ENCODE assay signal across 34 cellular contexts in the genomic region with DNA sequence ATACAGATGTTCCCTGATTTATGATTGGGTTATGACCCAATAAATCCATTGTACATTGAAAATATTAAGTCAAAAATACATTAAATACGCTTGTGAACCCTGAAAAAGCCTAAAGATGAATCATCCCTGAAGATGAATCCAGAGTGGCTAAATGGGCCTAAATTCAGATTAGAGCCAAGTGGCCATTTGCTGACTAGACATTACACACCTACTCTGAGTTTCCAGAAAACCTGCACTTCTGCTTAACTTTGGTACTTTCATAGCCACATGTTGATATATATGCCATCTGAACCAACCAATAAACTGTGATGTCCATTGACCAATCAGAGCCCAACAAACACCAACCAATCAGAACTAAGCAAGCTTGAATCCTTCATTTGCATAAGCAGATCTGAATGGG.
"Had no signal": no experiment of that assay in that cellular context is flagged by ENCODE, and none has a peak within 500 bp of the region (broad histone marks: within the 10 kb centered on the region; RNA-seq: fewer than 3 reads in every experiment).

No MANE protein-coding gene starts in this region.

- FAIRE-seq: astrocyte had no signal

- H3K27ac ChIP-seq: adrenal gland, body of pancreas, brain microvascular endothelial cell, breast epithelium, WERI-Rb-1 had no signal

- H3K4me3 ChIP-seq: adrenal gland, body of pancreas, breast epithelium had no signal

- H3K9me3 ChIP-seq: adrenal gland, body of pancreas, breast epithelium had no signal

- DNase-seq: activated CD4-positive, alpha-beta memory T cell treated with anti-CD3 and anti-CD28 coated beads for 36 hours; activated CD4-positive, alpha-beta T cell treated with anti-CD3 and anti-CD28 coated beads for 4 hours; activated CD4-positive, alpha-beta T cell treated with anti-CD3 and anti-CD28 coated beads, Interleukin-2, amount 10 ng/mL, durations not matched to agents 24 days and 14 days; activated CD4-positive, alpha-beta T cell treated with anti-CD3 and anti-CD28 coated beads, Interleukin-2, amount 50 U/mL, for 1 hour; activated CD4-positive, alpha-beta T cell treated with anti-CD3 and anti-CD28 coated beads, Interleukin-2, amount 50 U/mL, for 4 hours; activated CD4-positive, CD25-positive, alpha-beta regulatory T cell; activated CD8-positive, alpha-beta memory T cell treated with anti-CD3 and anti-CD28 coated beads, Interleukin-2, amount 50 U/mL, for 4 hours; activated CD8-positive, alpha-beta T cell treated with anti-CD3 and anti-CD28 coated beads for 36 hours; activated effector memory CD4-positive, alpha-beta T cell treated with anti-CD3 and anti-CD28 coated beads, Interleukin-2, amount 50 U/mL, for 16 hours; activated gamma-delta T cell treated with Interleukin-2 at 50 U/mL for 16 hours; activated naive CD4-positive, alpha-beta T cell; activated naive CD4-positive, alpha-beta T cell treated with anti-CD3 and anti-CD28 coated beads for 36 hours; activated naive CD4-positive, alpha-beta T cell treated with anti-CD3 and anti-CD28 coated beads, Interleukin-2, amount 50 U/mL, for 16 hours; activated naive CD8-positive, alpha-beta T cell treated with anti-CD3 and anti-CD28 coated beads for 36 hours; activated T-cell treated with anti-CD3 and anti-CD28 coated beads for 4 hours; activated T-cell treated with anti-CD3 and anti-CD28 coated beads, Interleukin-2, amount 50 U/mL, for 1 hour; activated T-cell treated with anti-CD3 and anti-CD28 coated beads, Interleukin-2, amount 50 U/mL, for 4 hours; activated T-cell treated with anti-CD3 and anti-CD28 coated beads, Interleukin-2, amount 50 U/mL, for 72 hours; adrenal gland; amniotic stem cell; aorta; body of pancreas; brain microvascular endothelial cell; central memory CD4-positive, alpha-beta T cell; T-helper 1 cell; T-helper 2 cell; T-helper 9 cell; WERI-Rb-1 had no signal

- ATAC-seq: activated CD4-positive, CD25-positive, alpha-beta regulatory T cell treated with anti-CD3 and anti-CD28 coated beads, Interleukin-2, amount 50 U/mL, for 24 hours; activated CD8-positive, alpha-beta T cell treated with anti-CD3 and anti-CD28 coated beads for 36 hours; activated naive CD4-positive, alpha-beta T cell treated with anti-CD3 and anti-CD28 coated beads, Interleukin-2, amount 50 U/mL, for 72 hours; activated T-cell treated with anti-CD3 and anti-CD28 coated beads, Interleukin-2, amount 50 U/mL, for 4 hours; activated T-cell treated with anti-CD3 and anti-CD28 coated beads, Interleukin-2, amount 50 U/mL, for 72 hours; activated T-helper 17 cell treated with anti-CD3 and anti-CD28 coated beads, Interleukin-2, amount 50 U/mL, for 72 hours; body of pancreas; WTC11 had no signal

- H3K4me1 ChIP-seq: breast epithelium had no signal

- H3K27me3 ChIP-seq: body of pancreas, brain microvascular endothelial cell, breast epithelium had no signal

- H3K36me3 ChIP-seq: adrenal gland, brain microvascular endothelial cell, breast epithelium, WERI-Rb-1 had no signal
